Comparison of ENCODE assay signal across 16 cellular contexts in genomic region chr22:50157976-50158375, GRCh38. TPM values are rescaled to one million over a fixed set of nuclear protein-coding genes. Genes with fewer than 3 reads are reported as not detected.
DNase-seq lines count a peak whose midpoint lies in the region; ATAC-seq and TF ChIP-seq lines count a peak whose summit lies in the region.
"Had no signal": no experiment of that assay in that cellular context is flagged by ENCODE, and none has a peak within 500 bp of the region (broad histone marks: within the 10 kb centered on the region; RNA-seq: fewer than 3 reads in every experiment).

No MANE protein-coding gene starts in this region.

- H3K36me3 ChIP-seq in transverse colon (no peaks in the 10 kb centered on the region), A673 (ENCODE audit: insufficient read depth, low read length, poor library complexity, severe bottlenecking) (no peaks in the 10 kb centered on the region)

- H3K4me3 ChIP-seq in transverse colon (no peak overlapping the region), A673 (ENCODE audit: low read depth, low read length, poor library complexity, severe bottlenecking) (no peak overlapping the region)

- H3K9me3 ChIP-seq in transverse colon (no peaks in the 10 kb centered on the region), A673 (ENCODE audit: low read depth, low read length, poor library complexity, severe bottlenecking) (no peaks in the 10 kb centered on the region)

- H3K4me1 Mint-ChIP-seq in MCF 10A (ENCODE audit: insufficient read depth, unreplicated experiment) = peaks cover 11% of the 10 kb centered on the region
- H3K4me1 Mint-ChIP-seq: natural killer cell had no signal

- DNase-seq in DMS53 (lab: John Stamatoyannopoulos, UW) (peak; percentile 34), DMS53 treated with DMSO at 0.1 percent for 48 hours (lab: John Stamatoyannopoulos, UW; ENCODE audit: unreplicated experiment) (no peak), MCF 10A (ENCODE audit: unreplicated experiment) (peak; percentile 70), left colon (peak; percentile 74 to 79), transverse colon (peak; percentile 82), T1000 (lab: John Stamatoyannopoulos, UW) (no peak), A673 (ENCODE audit: low spot score) (no peak)
- DNase-seq in activated CD4-positive, alpha-beta T cell treated with anti-CD3 and anti-CD28 coated beads for 48 hours = no peak
- DNase-seq: 8988T; activated CD4-positive, CD25-positive, alpha-beta regulatory T cell; EL; kidney glomerular epithelial cell; natural killer cell; NCI-H1930; NCI-H748 treated with DMSO at 0.1 percent for 48 hours had no signal

- no peak overlapping the region for H3K27ac ChIP-seq in transverse colon
- no peak overlapping the region for H3K27ac ChIP-seq in A673 (ENCODE audit: low read depth, low read length, poor library complexity, severe bottlenecking)

- in situ Hi-C loops in transverse colon (cut with MboI; ENCODE audit: low pct_ligation_motif_present in 1 of 4, low pct_unique_long_range_greater_than_20kb in 1 of 4, low sequenced_read_pairs in 3 of 4) = no loop called here

- H3K36me3 Mint-ChIP-seq in MCF 10A (ENCODE audit: insufficient read depth, unreplicated experiment) = no peaks in the 10 kb centered on the region
- H3K36me3 Mint-ChIP-seq: natural killer cell had no signal

- no peak for TF ChIP-seq POLR2A in transverse colon (IDR thresholded peaks at IDR 0.05)

- no peak for TF ChIP-seq CTCF in MCF 10A (IDR thresholded peaks at IDR 0.05; ENCODE audit: unreplicated experiment)
- TF ChIP-seq CTCF in transverse colon (IDR thresholded peaks at IDR 0.05) = no peak
- TF ChIP-seq CTCF in A673 (conservative IDR thresholded peaks at IDR 0.05; ENCODE audit: low read depth, low read length) = no peak

- no peak overlapping the region for H3K4me3 Mint-ChIP-seq in MCF 10A (ENCODE audit: unreplicated experiment)
- H3K4me3 Mint-ChIP-seq: natural killer cell; T-helper 1 cell treated with Interleukin-12 subunit alpha and Interleukin-12 subunit beta and Interleukin-4 antibody, amounts not matched to agents 30 μg/mL and 1 μg/mL, for 36 hours had no signal

- ATAC-seq in left colon = peak; percentile 100
- ATAC-seq: natural killer cell had no signal

- no peak overlapping the region for H3K27ac Mint-ChIP-seq in MCF 10A (ENCODE audit: low read depth, unreplicated experiment)
- H3K27ac Mint-ChIP-seq: natural killer cell; T-helper 1 cell treated with Interleukin-12 subunit alpha and Interleukin-12 subunit beta and Interleukin-4 antibody, amounts not matched to agents 30 μg/mL and 1 μg/mL, for 36 hours had no signal

- POLR2A ChIA-PET in MCF 10A (lab: Yijun Ruan, JAX) = interaction anchor here (0.6 to 1.5 kb wide), 9 partner anchors 9 to 606 kb away, joined by 3 to 7 read pairs (median 4); no protein-coding TSS in a partner anchor
- POLR2A ChIA-PET in A673 (lab: Charles Lee; ENCODE audit: low non-redundant PET) = no interaction called here

- TF ChIP-seq EP300 in transverse colon (IDR thresholded peaks at IDR 0.05; ENCODE audit: low read depth) = no peak

- no peaks in the 10 kb centered on the region for H3K9me3 Mint-ChIP-seq in MCF 10A (ENCODE audit: unreplicated experiment)
- H3K9me3 Mint-ChIP-seq: natural killer cell; T-helper 1 cell treated with Interleukin-12 subunit alpha and Interleukin-12 subunit beta and Interleukin-4 antibody, amounts not matched to agents 30 μg/mL and 1 μg/mL, for 36 hours had no signal

- H3K4me1 ChIP-seq in transverse colon (no peaks in the 10 kb centered on the region), A673 (ENCODE audit: insufficient read depth, low read length, poor library complexity, severe bottlenecking) (no peaks in the 10 kb centered on the region)

- H3K27me3 ChIP-seq in transverse colon (no peaks in the 10 kb centered on the region), A673 (replicated peaks; ENCODE audit: insufficient read depth, low read depth, low read length, poor library complexity) (no peaks in the 10 kb centered on the region)

- BruUV-seq in MCF 10A (replicated peaks; lab: Mats Ljungman, UMichigan) (no TSS peak), A673 (replicated peaks; lab: Mats Ljungman, UMichigan) (no TSS peak)

- 27 to 68% methylated on average over 3 to 16 of the region's 16 CpGs for WGBS in transverse colon (ENCODE audit: low coverage in 1 of 2), 2 donors

- no peaks in the 10 kb centered on the region for H3K27me3 Mint-ChIP-seq in MCF 10A (ENCODE audit: insufficient read depth, unreplicated experiment)

- CTCF ChIA-PET in MCF 10A (lab: Yijun Ruan, JAX) = interaction anchor here (1.1 to 2.8 kb wide), 3 partner anchors 9 to 28 kb away, joined by 3 to 15 read pairs (median 13); no protein-coding TSS in a partner anchor
- CTCF ChIA-PET in A673 (lab: Charles Lee) = no interaction called here

- intact Hi-C loops in MCF 10A (cut with micrococcal nuclease) = no loop called here
- intact Hi-C loops in left colon (cut with DNase I, micrococcal nuclease) = no loop called here
- intact Hi-C loops in transverse colon (cut with DNase I; ENCODE audit: low total_unique reads) = no loop called here
- intact Hi-C loops in A673 (cut with micrococcal nuclease; ENCODE audit: unreplicated experiment) = no loop called here

RNA-seq across cellular contexts. Expression of gene PANX2, which starts 12.6 kb away (rescaled TPM):
- 0.77 and 2.7 TPM in 2 replicates for total RNA-seq in MCF 10A (2022)
- total RNA-seq in left colon = under 1 TPM; 0.09 to 0.14 TPM
- under 1 TPM in 1 of 4 donors, not detected in 3; 0.32 TPM for total RNA-seq in transverse colon
- total RNA-seq in A673 (2021) = 7.6 and 9.1 TPM in 2 replicates

RNA-seq across cellular contexts. Expression of gene TRABD, which starts 27.7 kb away (rescaled TPM):
- total RNA-seq in MCF 10A (2022) (60.6 and 63.8 TPM in 2 replicates), left colon (10 to 100 TPM; 46.4 to 63.5 TPM), transverse colon (100 to 1,000 TPM in 1 of 4 donors, 10 to 100 TPM in 3; 40.6 to 109 (median 69.4) TPM), A673 (2021) (63.9 and 68.2 TPM in 2 replicates)

RNA-seq across cellular contexts. Expression of gene SELENOO, which starts 42.8 kb away (rescaled TPM):
- total RNA-seq in MCF 10A (2022) = 16.1 and 21.9 TPM in 2 replicates
- total RNA-seq in left colon = 10 to 100 TPM; 21.9 to 29.6 TPM
- 10 to 100 TPM; 27.3 to 91.3 (median 35.1) TPM for total RNA-seq in transverse colon
- 39.2 and 41.3 TPM in 2 replicates for total RNA-seq in A673 (2021)

Comparison
In these comparisons a context has a peak if more than half of its experiments do, and no peak if none do; other contexts are left out.
1. DNase-seq: peak in DMS53 (single experiment), MCF 10A (single experiment), left colon (2 of 2) and transverse colon (single experiment); none in DMS53 treated with DMSO at 0.1 percent for 48 hours (single experiment), T1000 (single experiment), activated CD4-positive, alpha-beta T cell treated with anti-CD3 and anti-CD28 coated beads for 48 hours (single experiment) and A673 (single experiment).